In the genomic region with DNA sequence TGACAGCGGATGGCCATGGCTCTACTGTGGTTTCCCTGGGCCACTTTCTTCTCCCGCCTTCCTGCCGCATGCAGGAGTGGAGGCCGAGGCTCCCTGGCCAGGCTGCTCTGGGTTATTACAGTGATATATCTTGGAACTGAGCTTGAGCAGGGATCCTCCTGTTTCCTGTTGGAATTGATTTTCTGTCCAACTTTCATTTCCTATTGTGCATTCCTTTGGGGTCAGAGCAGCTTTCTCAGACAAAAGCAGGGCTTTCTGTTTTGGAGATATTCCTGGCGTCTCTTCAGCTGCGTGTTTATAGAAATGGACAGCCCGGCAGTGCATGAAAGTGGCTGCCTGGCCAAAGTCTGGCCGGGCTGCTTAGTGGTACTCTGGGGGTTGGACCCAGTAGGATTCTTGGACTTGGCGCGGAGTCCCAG, we compare ENCODE assay signal across 19 cellular contexts.
DNase-seq lines count a peak whose midpoint lies in the region; ATAC-seq and TF ChIP-seq lines count a peak whose summit lies in the region.
"Had no signal": no experiment of that assay in that cellular context is flagged by ENCODE, and none has a peak within 500 bp of the region (broad histone marks: within the 10 kb centered on the region; RNA-seq: fewer than 3 reads in every experiment).

No MANE protein-coding gene starts in this region.

- peak overlapping the region; percentile 40 for H3K4me3 ChIP-seq in left ventricle myocardium inferior
- H3K4me3 ChIP-seq: BLaER1, psoas muscle, vagina had no signal

- no peaks in the 10 kb centered on the region for H3K36me3 ChIP-seq in left ventricle myocardium inferior
- H3K36me3 ChIP-seq: BLaER1, vagina had no signal

- peaks cover 8% of the 10 kb centered on the region for H3K27me3 Mint-ChIP-seq in stimulated activated memory B cell treated with anti-CD40 and anti-IgM and Interleukin-4, amounts not matched to agents 10 μg/mL and 1 μg/mL and 100 μg/mL, for 72 hours
- H3K27me3 Mint-ChIP-seq: activated CD4-positive, alpha-beta memory T cell treated with anti-CD3 and anti-CD28 coated beads, Interleukin-2, amount 10 ng/mL, durations not matched to agents 7 days and 5 days had no signal

- peaks cover 23% of the 10 kb centered on the region for H3K4me1 ChIP-seq in left ventricle myocardium inferior
- H3K4me1 ChIP-seq: BLaER1, psoas muscle had no signal

- H3K36me3 Mint-ChIP-seq in stimulated activated memory B cell treated with anti-CD40 and anti-IgM and Interleukin-4, amounts not matched to agents 10 μg/mL and 1 μg/mL and 100 μg/mL, for 72 hours: no peaks in the 10 kb centered on the region

- peaks cover 4% of the 10 kb centered on the region for H3K27me3 ChIP-seq in left ventricle myocardium inferior (ENCODE audit: low read depth)
- H3K27me3 ChIP-seq: BLaER1, vagina had no signal

- no peak for ATAC-seq in stimulated activated memory B cell treated with anti-CD40 and anti-IgM and Interleukin-4, amounts not matched to agents 10 μg/mL and 1 μg/mL and 100 μg/mL, for 72 hours
- no peak for ATAC-seq in GM19351 (IDR thresholded peaks at IDR 0.05; ENCODE audit: unreplicated experiment)
- ATAC-seq: psoas muscle had no signal

- intact Hi-C loops in left ventricle myocardium inferior (cut with micrococcal nuclease): no loop called here

- peak; percentile 75 for DNase-seq in GM03348 (ENCODE audit: low spot score)
- DNase-seq in cerebellum (ENCODE audit: low spot score): peak; percentile 30
- peak; percentile 30 for DNase-seq in left ventricle myocardium inferior
- DNase-seq in retina: peak; percentile 68
- DNase-seq in SKM-1 (lab: John Stamatoyannopoulos, UW; ENCODE audit: unreplicated experiment): no peak
- DNase-seq in activated CD4-positive, CD25-positive, alpha-beta regulatory T cell (lab: John Stamatoyannopoulos, UW): no peak
- DNase-seq: activated CD4-positive, alpha-beta memory T cell treated with anti-CD3 and anti-CD28 coated beads, Interleukin-2, amount 10 ng/mL, durations not matched to agents 7 days and 5 days; activated gamma-delta T cell treated with Interleukin-2 at 50 U/mL for 16 hours; central memory CD4-positive, alpha-beta T cell; DND-41; erythroblast; Kasumi-1; NCI-H187; psoas muscle; T-helper 9 cell had no signal

- H3K27ac Mint-ChIP-seq in stimulated activated memory B cell treated with anti-CD40 and anti-IgM and Interleukin-4, amounts not matched to agents 10 μg/mL and 1 μg/mL and 100 μg/mL, for 72 hours: no peak overlapping the region
- H3K27ac Mint-ChIP-seq: activated CD4-positive, alpha-beta memory T cell treated with anti-CD3 and anti-CD28 coated beads, Interleukin-2, amount 10 ng/mL, durations not matched to agents 7 days and 5 days had no signal

- no peaks in the 10 kb centered on the region for H3K9me3 ChIP-seq in left ventricle myocardium inferior (replicated peaks)
- H3K9me3 ChIP-seq: BLaER1, psoas muscle, vagina had no signal

- TF ChIP-seq CTCF in left ventricle myocardium inferior (IDR thresholded peaks at IDR 0.05; ENCODE audit: borderline replicate concordance): no peak

- no peaks in the 10 kb centered on the region for H3K9me3 Mint-ChIP-seq in stimulated activated memory B cell treated with anti-CD40 and anti-IgM and Interleukin-4, amounts not matched to agents 10 μg/mL and 1 μg/mL and 100 μg/mL, for 72 hours
- H3K9me3 Mint-ChIP-seq: activated CD4-positive, alpha-beta memory T cell treated with anti-CD3 and anti-CD28 coated beads, Interleukin-2, amount 10 ng/mL, durations not matched to agents 7 days and 5 days had no signal

- peak overlapping the region; percentile 25 for H3K27ac ChIP-seq in left ventricle myocardium inferior (replicated peaks)
- H3K27ac ChIP-seq: BLaER1, psoas muscle, vagina had no signal

- no peaks in the 10 kb centered on the region for H3K4me1 Mint-ChIP-seq in stimulated activated memory B cell treated with anti-CD40 and anti-IgM and Interleukin-4, amounts not matched to agents 10 μg/mL and 1 μg/mL and 100 μg/mL, for 72 hours
- H3K4me1 Mint-ChIP-seq: activated CD4-positive, alpha-beta memory T cell treated with anti-CD3 and anti-CD28 coated beads, Interleukin-2, amount 10 ng/mL, durations not matched to agents 7 days and 5 days had no signal

- H3K4me3 Mint-ChIP-seq in stimulated activated memory B cell treated with anti-CD40 and anti-IgM and Interleukin-4, amounts not matched to agents 10 μg/mL and 1 μg/mL and 100 μg/mL, for 72 hours: no peak overlapping the region
- H3K4me3 Mint-ChIP-seq: activated CD4-positive, alpha-beta memory T cell treated with anti-CD3 and anti-CD28 coated beads, Interleukin-2, amount 10 ng/mL, durations not matched to agents 7 days and 5 days had no signal

Comparison
In these comparisons a context has a peak if more than half of its experiments do, and no peak if none do; other contexts are left out.
1. DNase-seq: peak in GM03348 (single experiment), cerebellum (single experiment), left ventricle myocardium inferior (single experiment) and retina (single experiment); none in SKM-1 (single experiment) and activated CD4-positive, CD25-positive, alpha-beta regulatory T cell (0 of 4).